ENCODE assay signal across 1 cellular context in the genomic region with DNA sequence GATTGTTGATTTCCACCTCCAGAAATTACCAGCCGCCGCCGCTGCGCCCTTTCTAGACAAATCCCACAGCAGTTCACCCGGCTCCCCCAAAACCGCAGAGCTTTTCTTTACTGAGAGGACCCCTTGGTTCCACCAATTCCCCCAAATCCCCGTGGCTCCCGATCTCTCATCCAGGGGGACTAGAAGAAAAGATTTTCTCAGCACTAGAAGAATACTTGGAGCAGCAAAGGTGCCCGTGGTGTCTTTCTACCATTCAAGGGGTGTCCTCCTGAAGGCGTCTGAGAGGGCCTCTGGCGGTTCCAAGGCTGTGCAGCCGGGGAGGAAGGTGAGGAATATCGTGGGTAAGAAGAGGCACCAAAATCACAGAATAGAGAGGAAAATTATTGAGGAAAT.
TF ChIP-seq lines count a peak whose summit lies in the region.

No MANE protein-coding gene starts in this region.

TF ChIP-seq in IMR-90, 13 proteins besides CTCF, POLR2A, EP300 and RAD21 (continued from another document):
- TF ChIP-seq CHD1 (IDR thresholded peaks at IDR 0.05; ENCODE audit: low read depth, low read length): peak; percentile 76; the same call in 1 of the 2 replicates
- no peak for TF ChIP-seq MAFK (IDR thresholded peaks at IDR 0.05; ENCODE audit: low read depth, low read length)
- TF ChIP-seq RCOR1 (IDR thresholded peaks at IDR 0.05; ENCODE audit: insufficient replicate concordance, low read length): no peak
- TF ChIP-seq FOS (IDR thresholded peaks at IDR 0.05; ENCODE audit: low read depth, low read length): no peak
- TF ChIP-seq, protein P1, sequence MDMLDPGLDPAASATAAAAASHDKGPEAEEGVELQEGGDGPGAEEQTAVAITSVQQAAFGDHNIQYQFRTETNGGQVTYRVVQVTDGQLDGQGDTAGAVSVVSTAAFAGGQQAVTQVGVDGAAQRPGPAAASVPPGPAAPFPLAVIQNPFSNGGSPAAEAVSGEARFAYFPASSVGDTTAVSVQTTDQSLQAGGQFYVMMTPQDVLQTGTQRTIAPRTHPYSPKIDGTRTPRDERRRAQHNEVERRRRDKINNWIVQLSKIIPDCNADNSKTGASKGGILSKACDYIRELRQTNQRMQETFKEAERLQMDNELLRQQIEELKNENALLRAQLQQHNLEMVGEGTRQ (IDR thresholded peaks at IDR 0.05; ENCODE audit: low read depth, low read length): no peak
- no peak for TF ChIP-seq NFE2L2 (IDR thresholded peaks at IDR 0.05; ENCODE audit: low read depth, low read length)
- no peak for TF ChIP-seq CEBPB (IDR thresholded peaks at IDR 0.05; ENCODE audit: low read depth, low read length)
